ENCODE assay signal across 16 cellular contexts in the genomic region with DNA sequence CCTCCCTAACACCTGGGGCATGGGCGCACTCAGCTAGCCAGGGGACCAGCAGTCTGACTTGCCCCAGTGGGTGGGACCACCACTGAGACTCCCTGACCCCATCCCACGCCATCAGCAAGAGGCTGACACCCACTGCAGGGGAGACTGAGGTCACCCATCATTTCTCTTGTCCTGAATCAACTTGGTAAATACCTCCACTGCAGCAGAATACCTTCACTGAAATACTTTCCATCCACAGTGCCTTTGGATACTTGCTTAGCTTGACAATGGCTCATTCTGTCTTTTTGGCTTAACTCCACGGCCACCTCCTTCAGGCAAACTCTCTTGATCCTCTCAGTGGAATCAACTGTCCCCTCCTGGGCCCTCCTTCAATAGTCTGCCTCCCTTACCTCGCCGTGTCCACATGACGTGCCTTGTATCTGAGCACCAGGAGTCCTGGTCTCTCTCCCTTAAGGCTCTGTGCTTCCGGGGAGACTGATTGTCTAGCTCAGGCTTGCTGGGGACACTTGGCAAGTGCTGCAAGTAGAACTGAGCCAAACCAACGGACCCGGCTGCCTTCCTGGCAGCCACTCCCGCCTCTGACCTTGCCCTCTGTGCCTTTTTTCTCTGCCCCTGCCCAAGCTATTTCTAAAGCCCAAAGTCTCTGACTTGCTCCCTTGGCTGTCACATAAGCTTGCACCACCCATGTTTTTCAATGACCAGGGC.
DNase-seq lines count a peak whose midpoint lies in the region; ATAC-seq and TF ChIP-seq lines count a peak whose summit lies in the region.
"Had no signal": no experiment of that assay in that cellular context is flagged by ENCODE, and none has a peak within 500 bp of the region (broad histone marks: within the 10 kb centered on the region; RNA-seq: fewer than 3 reads in every experiment).

No MANE protein-coding gene starts in this region.

- H3K36me3 Mint-ChIP-seq in activated naive CD8-positive, alpha-beta T cell treated with anti-CD3 and anti-CD28 coated beads for 36 hours: no peaks in the 10 kb centered on the region
- H3K36me3 Mint-ChIP-seq: IgD-negative memory B cell had no signal

- WGBS in right lobe of liver (ENCODE audit: insufficient coverage, low coverage, low lambda C conversion rate, missing lambda C conversion rate): 36% methylated on average over 7 of the region's 10 CpGs
- 38 to 54% (median 44%) methylated on average over 10 of the region's 10 CpGs for WGBS in stomach, 5 donors

- TF ChIP-seq POLR2A in right lobe of liver (IDR thresholded peaks at IDR 0.05) (no peak), stomach (IDR thresholded peaks at IDR 0.05) (no peak)

- H3K9me3 Mint-ChIP-seq in activated naive CD8-positive, alpha-beta T cell treated with anti-CD3 and anti-CD28 coated beads for 36 hours: no peaks in the 10 kb centered on the region
- H3K9me3 Mint-ChIP-seq: IgD-negative memory B cell had no signal

- peaks cover 4% of the 10 kb centered on the region for H3K4me1 Mint-ChIP-seq in activated naive CD8-positive, alpha-beta T cell treated with anti-CD3 and anti-CD28 coated beads for 36 hours
- H3K4me1 Mint-ChIP-seq: IgD-negative memory B cell had no signal

- TF ChIP-seq CTCF in HEK293 (tag by site-specific recombination; IDR thresholded peaks at IDR 0.05): no peak
- TF ChIP-seq CTCF in coronary artery (IDR thresholded peaks at IDR 0.05): no peak
- TF ChIP-seq CTCF in right lobe of liver (IDR thresholded peaks at IDR 0.05): no peak
- TF ChIP-seq CTCF in stomach (IDR thresholded peaks at IDR 0.05): no peak
- no peak for TF ChIP-seq CTCF in brain microvascular endothelial cell (IDR thresholded peaks at IDR 0.05; ENCODE audit: low read depth, low read length, missing control alignments)

- CTCF ChIA-PET in HEK293 (lab: Yijun Ruan, JAX): interaction anchor here (0.7 to 7.3 kb wide), 14 partner anchors 8 to 918 kb away, joined by 3 to 65 read pairs (median 3); no protein-coding TSS in a partner anchor

- H3K4me3 ChIP-seq in HEK293 (ENCODE audit: low read depth, low read length): no peak overlapping the region
- H3K4me3 ChIP-seq in coronary artery: peak overlapping the region; percentile 46
- no peak overlapping the region for H3K4me3 ChIP-seq in right lobe of liver
- no peak overlapping the region for H3K4me3 ChIP-seq in stomach
- H3K4me3 ChIP-seq in brain microvascular endothelial cell (ENCODE audit: low read depth, low read length): no peak overlapping the region
- H3K4me3 ChIP-seq: GM23248 had no signal

- H3K27me3 ChIP-seq in right lobe of liver: no peaks in the 10 kb centered on the region
- H3K27me3 ChIP-seq in stomach: peaks cover 0 to 10% (median 0%) of the 10 kb centered on the region in 3 donors
- peaks cover 3% of the 10 kb centered on the region for H3K27me3 ChIP-seq in brain microvascular endothelial cell (replicated peaks)

- H3K36me3 ChIP-seq in HEK293 (ENCODE audit: control insufficient read depth in 2 of 2, insufficient read depth in 1 of 2, low read length in 2 of 2) (no peaks in the 10 kb centered on the region), right lobe of liver (no peaks in the 10 kb centered on the region), stomach (peaks cover 0 to 18% (median 6%) of the 10 kb centered on the region in 4 donors), brain microvascular endothelial cell (replicated peaks) (no peaks in the 10 kb centered on the region)

- no peaks in the 10 kb centered on the region for H3K27me3 Mint-ChIP-seq in activated naive CD8-positive, alpha-beta T cell treated with anti-CD3 and anti-CD28 coated beads for 36 hours

- no peak for TF ChIP-seq EP300 in stomach (IDR thresholded peaks at IDR 0.05)

- H3K4me1 ChIP-seq in HEK293 (ENCODE audit: control insufficient read depth, insufficient read depth, low read length) (no peaks in the 10 kb centered on the region), right lobe of liver (peaks cover 0 to 19% (median 5%) of the 10 kb centered on the region in 4 donors), stomach (peaks cover 0 to 50% (median 23%) of the 10 kb centered on the region in 4 donors)

- in situ Hi-C loops in brain microvascular endothelial cell (cut with HindIII; ENCODE audit: low pct_ligation_motif_present, low sequenced_read_pairs): no loop called here

- ATAC-seq in right lobe of liver: peak; percentile 43 to 75 (median 56)

- H3K9me3 ChIP-seq in HEK293 (ENCODE audit: control insufficient read depth, insufficient read depth, low read depth, low read length) (no peaks in the 10 kb centered on the region), right lobe of liver (no peaks in the 10 kb centered on the region), stomach (no peaks in the 10 kb centered on the region)

- intact Hi-C loops in right lobe of liver (cut with DNase I): loop anchor here (5.0 kb wide), 3 partner anchors 158 to 228 kb away; no protein-coding TSS in a partner anchor
- intact Hi-C loops in stomach (cut with DNase I; ENCODE audit: low total_unique reads): loop anchor here (5.0 kb wide), 2 partner anchors 158 to 228 kb away; no protein-coding TSS in a partner anchor

- DNase-seq in coronary artery (ENCODE audit: low spot score) (no peak), right lobe of liver (peak; percentile 38 to 69 (median 62)), stomach (no peak), NCI-H1092 (lab: John Stamatoyannopoulos, UW) (no peak), brain microvascular endothelial cell (no peak)
- no peak for DNase-seq in stimulated activated naive CD4-positive, alpha-beta T cell (lab: John Stamatoyannopoulos, UW)
- DNase-seq in activated naive CD8-positive, alpha-beta T cell treated with anti-CD3 and anti-CD28 coated beads for 36 hours: no peak
- DNase-seq: activated CD8-positive, alpha-beta T cell treated with anti-CD3 and anti-CD28 coated beads, Interleukin-2, amount 10 ng/mL, durations not matched to agents 7 days and 5 days; activated gamma-delta T cell treated with Interleukin-2 at 50 U/mL for 16 hours; effector CD8-positive, alpha-beta T cell; foreskin fibroblast; GM23248; NCI-H1105; NCI-H345 had no signal

- no peak overlapping the region for H3K27ac Mint-ChIP-seq in activated naive CD8-positive, alpha-beta T cell treated with anti-CD3 and anti-CD28 coated beads for 36 hours
- H3K27ac Mint-ChIP-seq: activated CD8-positive, alpha-beta T cell treated with anti-CD3 and anti-CD28 coated beads, Interleukin-2, amount 10 ng/mL, durations not matched to agents 7 days and 5 days; IgD-negative memory B cell had no signal

- no peak overlapping the region for H3K27ac ChIP-seq in HEK293 (ENCODE audit: extremely low read depth, low read depth, low read length)
- peak overlapping the region; percentile 78 to 94 for H3K27ac ChIP-seq in coronary artery
- H3K27ac ChIP-seq in right lobe of liver: peak overlapping the region in 1 of 3 donors; percentile 49
- peak overlapping the region in 4 of 5 donors; percentile 52 to 72 (median 71) for H3K27ac ChIP-seq in stomach
- H3K27ac ChIP-seq in brain microvascular endothelial cell: no peak overlapping the region
- H3K27ac ChIP-seq: GM23248 had no signal

- H3K4me3 Mint-ChIP-seq in activated naive CD8-positive, alpha-beta T cell treated with anti-CD3 and anti-CD28 coated beads for 36 hours: no peak overlapping the region
- H3K4me3 Mint-ChIP-seq: activated CD8-positive, alpha-beta T cell treated with anti-CD3 and anti-CD28 coated beads, Interleukin-2, amount 10 ng/mL, durations not matched to agents 7 days and 5 days; IgD-negative memory B cell had no signal

- POLR2A ChIA-PET in HEK293 (lab: Yijun Ruan, JAX): no interaction called here

TF ChIP-seq in HEK293, 187 proteins besides CTCF, POLR2A, EP300 and RAD21:
- TF ChIP-seq GLIS1 (tag by site-specific recombination; IDR thresholded peaks at IDR 0.05) (peak; percentile 66), EGR2 (tag by site-specific recombination; IDR thresholded peaks at IDR 0.05; ENCODE audit: low read depth) (no peak)
TF ChIP-seq in HEK293: peak in this region for 1.

Comparison
In these comparisons a context has a peak if more than half of its experiments do, and no peak if none do; other contexts are left out.
1. H3K27ac ChIP-seq: peak in coronary artery (2 of 2) and stomach (4 of 5); none in HEK293 (single experiment) and brain microvascular endothelial cell (single experiment).
2. DNase-seq: peak in right lobe of liver (3 of 3); none in coronary artery (single experiment), stomach (single experiment), stimulated activated naive CD4-positive, alpha-beta T cell (0 of 6), activated naive CD8-positive, alpha-beta T cell treated with anti-CD3 and anti-CD28 coated beads for 36 hours (single experiment), NCI-H1092 (single experiment) and brain microvascular endothelial cell (single experiment).